Comparison of ENCODE assay signal across 1 cellular context in genomic region chr3:14525685-14526631, GRCh38.
TF ChIP-seq lines count a peak whose summit lies in the region.

No MANE protein-coding gene starts in this region.

TF ChIP-seq in SK-N-SH treated with all-trans-retinoic acid at 6 μM for 48 hours, 23 proteins besides CTCF, POLR2A, EP300 and RAD21 (continued from another document):
- no peak for TF ChIP-seq POU6F1 (CRISPR knock-in tag; IDR thresholded peaks at IDR 0.05; ENCODE audit: borderline replicate concordance, low read depth)
- no peak for TF ChIP-seq ISL1 (CRISPR knock-in tag; IDR thresholded peaks at IDR 0.05)
